ENCODE assay signal across 27 cellular contexts in the genomic region with DNA sequence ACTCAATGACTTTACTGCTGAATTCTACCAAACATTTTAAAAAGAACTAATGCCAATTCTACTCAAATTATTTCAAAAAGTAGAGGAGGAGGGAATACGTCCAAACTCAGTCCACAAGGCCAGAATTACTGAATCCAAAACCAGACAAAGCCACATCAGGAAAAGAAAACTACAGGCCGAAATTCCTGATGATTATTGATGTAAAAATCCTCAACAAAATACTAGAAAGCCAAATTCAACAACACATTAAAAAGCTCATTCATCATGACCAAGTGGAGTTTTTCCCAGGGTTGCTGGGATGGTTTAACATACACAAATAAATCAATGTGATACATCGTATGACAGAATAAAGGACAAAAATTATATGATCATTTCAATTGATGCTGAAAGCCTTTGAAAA.
"Had no signal": no experiment of that assay in that cellular context is flagged by ENCODE, and none has a peak within 500 bp of the region (broad histone marks: within the 10 kb centered on the region; RNA-seq: fewer than 3 reads in every experiment).

No MANE protein-coding gene starts in this region.

- H3K9ac ChIP-seq: neural progenitor cell, parathyroid adenoma had no signal

- H3K27ac Mint-ChIP-seq: mesothelial cell of epicardium; naive B cell; nephron; neural progenitor cell; progenitor cell of endocrine pancreas; stimulated activated naive B cell treated with anti-CD40 and anti-IgM and Interleukin-4, amounts not matched to agents 10 μg/mL and 1 μg/mL and 100 μg/mL, for 72 hours; stimulated activated naive CD8-positive, alpha-beta T cell treated with anti-CD3 and anti-CD28 coated beads, Interleukin-15, Interleukin-2, amounts not matched to agents 100 ng/mL and 50 ng/mL, for 24 hours had no signal

- H3K4me3 Mint-ChIP-seq: mesothelial cell of epicardium; naive B cell; nephron; neural progenitor cell; stimulated activated naive B cell treated with anti-CD40 and anti-IgM and Interleukin-4, amounts not matched to agents 10 μg/mL and 1 μg/mL and 100 μg/mL, for 72 hours; stimulated activated naive CD8-positive, alpha-beta T cell treated with anti-CD3 and anti-CD28 coated beads, Interleukin-15, Interleukin-2, amounts not matched to agents 100 ng/mL and 50 ng/mL, for 24 hours had no signal

- H3K36me3 Mint-ChIP-seq: naive B cell; stimulated activated naive B cell treated with anti-CD40 and anti-IgM and Interleukin-4, amounts not matched to agents 10 μg/mL and 1 μg/mL and 100 μg/mL, for 72 hours had no signal

- H2AFZ ChIP-seq: hepatocyte, neural progenitor cell, parathyroid adenoma had no signal

- H3K9me3 ChIP-seq: gastrocnemius medialis, mucosa of descending colon, right lobe of liver, thyroid gland had no signal

- H3K4me3 ChIP-seq: coronary artery, esophagus muscularis mucosa, gastrocnemius medialis, heart left ventricle, hepatocyte, lung, mucosa of descending colon, neural progenitor cell, right lobe of liver, thyroid gland had no signal

- H3K4me1 Mint-ChIP-seq: mesothelial cell of epicardium; naive B cell; neural progenitor cell; stimulated activated naive B cell treated with anti-CD40 and anti-IgM and Interleukin-4, amounts not matched to agents 10 μg/mL and 1 μg/mL and 100 μg/mL, for 72 hours had no signal

- H3K27me3 ChIP-seq: esophagus muscularis mucosa, gastrocnemius medialis, heart left ventricle, hepatocyte, neural progenitor cell, right lobe of liver, thyroid gland had no signal

- H3K36me3 ChIP-seq: esophagus muscularis mucosa, gastrocnemius medialis, heart left ventricle, neural progenitor cell, right lobe of liver, thyroid gland had no signal

- DNase-seq: dermis blood vessel endothelial cell; effector memory CD4-positive, alpha-beta T cell; foreskin fibroblast; gastrocnemius medialis; heart left ventricle; kidney; mesenchymal stem cell; mucosa of descending colon; naive B cell; right lobe of liver; small intestine; stimulated activated CD4-positive, alpha-beta T cell treated with anti-CD3 and anti-CD28 coated beads, Interleukin-15, amount 100 ng/mL, for 24 hours; stimulated activated CD4-positive, alpha-beta T cell treated with anti-CD3 and anti-CD28 coated beads, Interleukin-2, amount 100 ng/mL, for 48 hours; stimulated activated naive B cell treated with anti-CD40 and anti-IgM and Interleukin-4, amounts not matched to agents 10 μg/mL and 1 μg/mL and 100 μg/mL, for 72 hours; thyroid gland; trophoblast cell had no signal

- ATAC-seq: gastrocnemius medialis; heart left ventricle; left lobe of liver; mucosa of descending colon; right lobe of liver; stimulated activated naive B cell treated with anti-CD40 and anti-IgM and Interleukin-4, amounts not matched to agents 10 μg/mL and 1 μg/mL and 100 μg/mL, for 72 hours had no signal

- H3K4me1 ChIP-seq: esophagus muscularis mucosa, gastrocnemius medialis, heart left ventricle, neural progenitor cell, parathyroid adenoma, right lobe of liver, thyroid gland had no signal

- H3K27ac ChIP-seq: coronary artery, esophagus muscularis mucosa, gastrocnemius medialis, heart left ventricle, hepatocyte, neural progenitor cell, parathyroid adenoma, right lobe of liver, thyroid gland had no signal

- H3K4me2 ChIP-seq: hepatocyte, neural progenitor cell had no signal

- H3K79me2 ChIP-seq: hepatocyte, parathyroid adenoma had no signal

- H3K27me3 Mint-ChIP-seq: progenitor cell of endocrine pancreas had no signal
